Comparison of ENCODE assay signal across 1 cellular context in the genomic region with DNA sequence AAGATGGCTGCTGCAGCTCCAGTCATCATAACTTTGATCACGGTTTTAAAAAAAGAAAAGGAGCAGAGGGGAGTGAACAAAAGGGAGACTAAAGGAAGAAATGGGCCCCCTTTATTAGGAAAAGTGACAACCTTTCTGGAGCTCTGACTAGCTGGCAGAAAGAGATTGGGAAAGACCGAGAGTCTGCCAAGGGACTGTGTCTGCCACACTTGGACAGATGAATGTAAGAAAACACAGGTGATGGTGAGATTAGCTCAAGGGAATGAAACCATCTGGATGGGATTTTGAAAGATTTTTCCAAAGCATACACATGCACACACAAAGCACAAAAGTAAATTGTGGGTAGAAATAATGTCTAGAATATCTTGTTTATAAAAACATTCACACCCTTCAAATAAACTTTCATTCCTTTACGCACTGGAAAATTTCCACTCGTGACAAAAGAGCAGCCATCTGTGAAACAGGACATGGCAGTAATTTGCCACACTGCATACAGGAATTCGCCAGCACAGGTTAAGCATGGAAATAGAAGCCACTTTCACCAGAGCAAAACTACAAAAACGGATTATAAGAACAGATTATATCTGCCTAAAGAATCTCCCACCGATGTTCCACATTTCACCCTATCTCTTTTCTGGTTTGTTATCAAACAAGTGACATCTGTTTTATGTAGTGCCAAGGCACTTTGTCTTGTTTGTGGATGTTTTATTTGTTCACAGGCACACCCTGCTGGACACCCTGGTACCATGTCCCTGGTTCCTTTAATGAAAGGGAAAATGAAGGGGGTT.
A peak's percentile ranks its signal among the peaks of the same experiment; 100 is the strongest.
TF ChIP-seq lines count a peak whose summit lies in the region.

No MANE protein-coding gene starts in this region.

TF ChIP-seq in SK-N-SH treated with all-trans-retinoic acid at 6 μM for 48 hours, 23 proteins besides CTCF, POLR2A, EP300 and RAD21:
- TF ChIP-seq PPARA (CRISPR knock-in tag; IDR thresholded peaks at IDR 0.05; ENCODE audit: borderline replicate concordance) = no peak
- no peak for TF ChIP-seq OSR1 (CRISPR knock-in tag; IDR thresholded peaks at IDR 0.05)
- no peak for TF ChIP-seq ZFP30 (CRISPR knock-in tag; IDR thresholded peaks at IDR 0.05)
- TF ChIP-seq ZNF8 (CRISPR knock-in tag; IDR thresholded peaks at IDR 0.05) = no peak
- no peak for TF ChIP-seq ESRRG (CRISPR knock-in tag; IDR thresholded peaks at IDR 0.05)
- no peak for TF ChIP-seq ZNF565 (CRISPR knock-in tag; conservative IDR thresholded peaks at IDR 0.05; ENCODE audit: low read depth)
- 0 out of 2 replicates have a peak, but pooled peaks have one; percentile 8 for TF ChIP-seq ZNF70 (CRISPR knock-in tag; IDR thresholded peaks at IDR 0.05)
- peak; percentile 66; the same call in 1 of the 2 replicates for TF ChIP-seq TCF4 (CRISPR knock-in tag; IDR thresholded peaks at IDR 0.05; ENCODE audit: borderline replicate concordance)
